In the genomic region with DNA sequence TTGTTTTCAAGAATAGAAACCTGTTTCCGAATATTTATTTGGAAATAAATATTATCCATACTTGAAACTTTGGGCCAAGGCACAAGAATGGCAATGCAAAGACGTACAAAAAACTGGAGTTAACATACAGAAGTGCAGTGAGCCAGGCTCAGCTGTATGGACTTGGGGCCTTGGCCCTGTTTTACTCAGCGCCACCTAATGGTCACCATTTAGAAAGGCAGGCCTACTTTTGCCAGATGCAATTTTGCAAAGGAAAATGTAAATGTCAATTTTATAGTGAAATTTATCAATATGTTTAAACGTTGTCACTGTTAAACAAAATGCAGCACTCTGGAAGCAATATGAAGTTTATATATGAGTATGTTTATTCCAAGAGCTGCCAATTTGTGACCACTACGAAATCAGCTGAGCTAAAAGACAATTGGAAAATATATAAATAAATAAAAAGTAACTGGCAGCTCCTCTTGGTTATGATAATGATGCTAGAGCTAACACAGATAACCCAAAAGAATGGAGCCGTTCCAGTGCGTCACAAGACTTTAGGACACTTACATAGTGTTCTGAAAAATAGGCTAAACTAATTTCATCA, we compare ENCODE assay signal across 8 cellular contexts.
DNase-seq lines count a peak whose midpoint lies in the region; ATAC-seq, FAIRE-seq and TF ChIP-seq lines count a peak whose summit lies in the region.

No MANE protein-coding gene starts in this region.

- FAIRE-seq in GM19239 (lab: Jason Lieb, UNC): peak; percentile 89

- peak; percentile 37 for TF ChIP-seq RAD21 in Ishikawa (IDR thresholded peaks at IDR 0.05; ENCODE audit: low read depth)

- no peaks in the 10 kb centered on the region for H3K4me1 ChIP-seq in smooth muscle cell (ENCODE audit: low read depth)

- H3K9ac ChIP-seq in smooth muscle cell (ENCODE audit: low read depth): no peak overlapping the region

- no peak for ATAC-seq in HG02981 (IDR thresholded peaks at IDR 0.05; ENCODE audit: unreplicated experiment)

- no peaks in the 10 kb centered on the region for H3K79me2 ChIP-seq in smooth muscle cell (ENCODE audit: low read depth)

- H3K27ac ChIP-seq in smooth muscle cell (ENCODE audit: low read depth): no peak overlapping the region

- no peak overlapping the region for H3K4me2 ChIP-seq in smooth muscle cell

- H3K27me3 ChIP-seq in smooth muscle cell (ENCODE audit: low read depth): no peaks in the 10 kb centered on the region

- no peak overlapping the region for H2AFZ ChIP-seq in smooth muscle cell (ENCODE audit: low read depth)

- H3K4me3 ChIP-seq in fibroblast of mammary gland (ENCODE audit: control insufficient read depth, low read depth, low read length) (no peak overlapping the region), smooth muscle cell (no peak overlapping the region)

- H4K20me1 ChIP-seq in smooth muscle cell (ENCODE audit: low read depth): no peaks in the 10 kb centered on the region

- no peaks in the 10 kb centered on the region for H3K9me3 ChIP-seq in smooth muscle cell (replicated peaks; ENCODE audit: low read depth)

- TF ChIP-seq CTCF in fibroblast of mammary gland (conservative IDR thresholded peaks at IDR 0.05; ENCODE audit: control insufficient read depth, insufficient read depth, low read depth, low read length) (peak; percentile 86), smooth muscle cell (IDR thresholded peaks at IDR 0.05; ENCODE audit: borderline replicate concordance, insufficient read depth, poor library complexity, severe bottlenecking) (peak; percentile 64)

- DNase-seq in NCI-H2171 treated with DMSO at 0.1 percent for 48 hours (lab: John Stamatoyannopoulos, UW) (peak; percentile 6), NCI-H2171 (lab: John Stamatoyannopoulos, UW) (no peak), GM19239 (ENCODE audit: insufficient read length, low spot score) (no peak), UCSD-AML1 (lab: John Stamatoyannopoulos, UW; ENCODE audit: unreplicated experiment) (peak; percentile 7), fibroblast of mammary gland (ENCODE audit: low read depth) (peak; percentile 55), smooth muscle cell (lab: John Stamatoyannopoulos, UW; ENCODE audit: unreplicated experiment) (no peak)

- no peaks in the 10 kb centered on the region for H3F3A ChIP-seq in smooth muscle cell (ENCODE audit: low read depth)

- no peaks in the 10 kb centered on the region for H3K36me3 ChIP-seq in smooth muscle cell (ENCODE audit: low read depth)

- WGBS in smooth muscle cell (ENCODE audit: low lambda C conversion rate): 37% methylated on average over 7 of the region's 7 CpGs

- no peak for TF ChIP-seq EP300 in Ishikawa (IDR thresholded peaks at IDR 0.05; ENCODE audit: borderline replicate concordance)

TF ChIP-seq in Ishikawa, 13 proteins besides CTCF, POLR2A, EP300 and RAD21:
- TF ChIP-seq CREB1 (IDR thresholded peaks at IDR 0.05; ENCODE audit: low read depth): no peak
- TF ChIP-seq EGR1 (IDR thresholded peaks at IDR 0.05): no peak
- no peak for TF ChIP-seq FOXM1 (IDR thresholded peaks at IDR 0.05; ENCODE audit: borderline replicate concordance, low read depth)
- no peak for TF ChIP-seq TAF1 (IDR thresholded peaks at IDR 0.05; ENCODE audit: low read depth)
- TF ChIP-seq, protein P1, sequence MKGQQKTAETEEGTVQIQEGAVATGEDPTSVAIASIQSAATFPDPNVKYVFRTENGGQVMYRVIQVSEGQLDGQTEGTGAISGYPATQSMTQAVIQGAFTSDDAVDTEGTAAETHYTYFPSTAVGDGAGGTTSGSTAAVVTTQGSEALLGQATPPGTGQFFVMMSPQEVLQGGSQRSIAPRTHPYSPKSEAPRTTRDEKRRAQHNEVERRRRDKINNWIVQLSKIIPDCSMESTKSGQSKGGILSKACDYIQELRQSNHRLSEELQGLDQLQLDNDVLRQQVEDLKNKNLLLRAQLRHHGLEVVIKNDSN (IDR thresholded peaks at IDR 0.05): no peak

Comparison
In these comparisons a context has a peak if more than half of its experiments do, and no peak if none do; other contexts are left out.
1. DNase-seq: peak in NCI-H2171 treated with DMSO at 0.1 percent for 48 hours (single experiment), UCSD-AML1 (single experiment) and fibroblast of mammary gland (single experiment); none in NCI-H2171 (single experiment), GM19239 (single experiment) and smooth muscle cell (single experiment).